Comparison of ENCODE assay signal across 2 cellular contexts in the genomic region with DNA sequence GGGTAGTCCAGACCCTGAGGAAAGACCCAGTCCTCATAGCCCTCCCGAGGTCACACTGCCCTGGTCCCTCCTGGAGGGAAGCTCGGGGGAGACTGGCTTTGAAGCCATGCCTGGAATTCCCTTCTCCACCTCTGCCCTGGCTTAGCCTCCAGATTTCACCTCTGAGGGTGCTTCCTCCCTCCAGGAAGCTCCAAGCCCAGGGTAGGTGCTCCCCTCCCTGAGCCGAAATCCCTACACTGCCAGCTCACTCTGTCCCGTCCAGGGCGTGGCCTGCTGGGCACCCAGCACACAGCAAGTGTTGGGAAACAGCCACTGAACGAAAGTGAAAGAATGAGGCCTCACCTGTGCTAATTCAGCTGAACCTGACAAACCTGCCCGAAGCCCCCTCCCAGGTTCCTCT.
TF ChIP-seq lines count a peak whose summit lies in the region.

No MANE protein-coding gene starts in this region.

TF ChIP-seq in HEK293, 187 proteins besides CTCF, POLR2A, EP300 and RAD21:
- no peak for TF ChIP-seq RBAK (tag by site-specific recombination; IDR thresholded peaks at IDR 0.05)
- TF ChIP-seq, protein P1, sequence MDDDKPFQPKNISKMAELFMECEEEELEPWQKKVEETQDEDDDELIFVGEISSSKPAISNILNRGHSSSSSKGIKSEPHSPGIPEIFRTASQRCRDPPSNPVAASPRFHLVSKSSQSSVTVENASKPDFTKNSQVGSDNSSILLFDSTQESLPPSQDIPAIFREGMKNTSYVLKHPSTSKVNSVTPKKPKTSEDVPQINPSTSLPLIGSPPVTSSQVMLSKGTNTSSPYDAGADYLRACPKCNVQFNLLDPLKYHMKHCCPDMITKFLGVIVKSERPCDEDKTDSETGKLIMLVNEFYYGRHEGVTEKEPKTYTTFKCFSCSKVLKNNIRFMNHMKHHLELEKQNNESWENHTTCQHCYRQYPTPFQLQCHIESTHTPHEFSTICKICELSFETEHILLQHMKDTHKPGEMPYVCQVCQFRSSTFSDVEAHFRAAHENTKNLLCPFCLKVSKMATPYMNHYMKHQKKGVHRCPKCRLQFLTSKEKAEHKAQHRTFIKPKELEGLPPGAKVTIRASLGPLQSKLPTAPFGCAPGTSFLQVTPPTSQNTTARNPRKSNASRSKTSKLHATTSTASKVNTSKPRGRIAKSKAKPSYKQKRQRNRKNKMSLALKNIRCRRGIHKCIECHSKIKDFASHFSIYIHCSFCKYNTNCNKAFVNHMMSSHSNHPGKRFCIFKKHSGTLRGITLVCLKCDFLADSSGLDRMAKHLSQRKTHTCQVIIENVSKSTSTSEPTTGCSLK (tag by site-specific recombination; IDR thresholded peaks at IDR 0.05) = no peak
- TF ChIP-seq ZNF112 (tag by site-specific recombination; IDR thresholded peaks at IDR 0.05) = no peak
- no peak for TF ChIP-seq INSM2 (tag by site-specific recombination; IDR thresholded peaks at IDR 0.05)
- 0 out of 2 replicates have a peak, but pooled peaks have one; percentile 13 for TF ChIP-seq GLIS2 (tag by site-specific recombination; IDR thresholded peaks at IDR 0.05)

TF ChIP-seq in K562, 482 proteins besides CTCF, POLR2A, EP300 and RAD21:
- TF ChIP-seq, protein P2, sequence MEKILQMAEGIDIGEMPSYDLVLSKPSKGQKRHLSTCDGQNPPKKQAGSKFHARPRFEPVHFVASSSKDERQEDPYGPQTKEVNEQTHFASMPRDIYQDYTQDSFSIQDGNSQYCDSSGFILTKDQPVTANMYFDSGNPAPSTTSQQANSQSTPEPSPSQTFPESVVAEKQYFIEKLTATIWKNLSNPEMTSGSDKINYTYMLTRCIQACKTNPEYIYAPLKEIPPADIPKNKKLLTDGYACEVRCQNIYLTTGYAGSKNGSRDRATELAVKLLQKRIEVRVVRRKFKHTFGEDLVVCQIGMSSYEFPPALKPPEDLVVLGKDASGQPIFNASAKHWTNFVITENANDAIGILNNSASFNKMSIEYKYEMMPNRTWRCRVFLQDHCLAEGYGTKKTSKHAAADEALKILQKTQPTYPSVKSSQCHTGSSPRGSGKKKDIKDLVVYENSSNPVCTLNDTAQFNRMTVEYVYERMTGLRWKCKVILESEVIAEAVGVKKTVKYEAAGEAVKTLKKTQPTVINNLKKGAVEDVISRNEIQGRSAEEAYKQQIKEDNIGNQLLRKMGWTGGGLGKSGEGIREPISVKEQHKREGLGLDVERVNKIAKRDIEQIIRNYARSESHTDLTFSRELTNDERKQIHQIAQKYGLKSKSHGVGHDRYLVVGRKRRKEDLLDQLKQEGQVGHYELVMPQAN (IDR thresholded peaks at IDR 0.05; ENCODE audit: borderline replicate concordance) = no peak
- TF ChIP-seq MYC (IDR thresholded peaks at IDR 0.05; ENCODE audit: low read depth, low read length) = no peak
- TF ChIP-seq MYC (CRISPR knock-in tag; IDR thresholded peaks at IDR 0.05; ENCODE audit: borderline replicate concordance, low read depth) = no peak
- TF ChIP-seq ZNF263 (CRISPR knock-in tag; IDR thresholded peaks at IDR 0.05; ENCODE audit: borderline replicate concordance) = 0 out of 2 replicates have a peak, but pooled peaks have one; percentile 54
- peak; percentile 6; the same call in 1 of the 2 replicates for TF ChIP-seq SP1 (CRISPR knock-in tag; IDR thresholded peaks at IDR 0.05)
- no peak for TF ChIP-seq RBM14 (IDR thresholded peaks at IDR 0.05; ENCODE audit: borderline replicate concordance, insufficient read depth, low read depth, low read length)
- no peak for TF ChIP-seq ZNF347 (CRISPR knock-in tag; IDR thresholded peaks at IDR 0.05; ENCODE audit: low read depth)
TF ChIP-seq in K562: peak in this region for 2.
